1 cellular context compared by ENCODE assay signal in genomic region chr7:155449880-155450557, GRCh38.
TF ChIP-seq lines count a peak whose summit lies in the region.

No MANE protein-coding gene starts in this region.

TF ChIP-seq in H1, 55 proteins besides CTCF, POLR2A, EP300 and RAD21:
- TF ChIP-seq CEBPB (IDR thresholded peaks at IDR 0.05; ENCODE audit: low read depth, low read length) = no peak
- TF ChIP-seq CBX8 (IDR thresholded peaks at IDR 0.05; ENCODE audit: borderline replicate concordance, low read depth, low read length) = 0 out of 2 replicates have a peak, but pooled peaks have one; percentile 59
- TF ChIP-seq KDM5A (IDR thresholded peaks at IDR 0.05; ENCODE audit: low read length) = no peak
- peak; percentile 10 for TF ChIP-seq RNF2 (IDR thresholded peaks at IDR 0.05; ENCODE audit: borderline replicate concordance, low read depth, low read length, missing control alignments, poor library complexity, severe bottlenecking)
- no peak for TF ChIP-seq BRCA1 (IDR thresholded peaks at IDR 0.05; ENCODE audit: low read depth, low read length)
- TF ChIP-seq SRF (IDR thresholded peaks at IDR 0.05; ENCODE audit: low read depth, low read length) = no peak
- TF ChIP-seq SUZ12 (IDR thresholded peaks at IDR 0.05; ENCODE audit: low read length) = peak; percentile 9; the same call in 1 of the 2 replicates
- no peak for TF ChIP-seq RBBP5 (IDR thresholded peaks at IDR 0.05; ENCODE audit: borderline replicate concordance, low read depth, low read length)
- peak; percentile 21 for TF ChIP-seq EZH2 (IDR thresholded peaks at IDR 0.05; ENCODE audit: low read depth, low read length, severe bottlenecking)
